31 cellular contexts compared by ENCODE assay signal in the genomic region with DNA sequence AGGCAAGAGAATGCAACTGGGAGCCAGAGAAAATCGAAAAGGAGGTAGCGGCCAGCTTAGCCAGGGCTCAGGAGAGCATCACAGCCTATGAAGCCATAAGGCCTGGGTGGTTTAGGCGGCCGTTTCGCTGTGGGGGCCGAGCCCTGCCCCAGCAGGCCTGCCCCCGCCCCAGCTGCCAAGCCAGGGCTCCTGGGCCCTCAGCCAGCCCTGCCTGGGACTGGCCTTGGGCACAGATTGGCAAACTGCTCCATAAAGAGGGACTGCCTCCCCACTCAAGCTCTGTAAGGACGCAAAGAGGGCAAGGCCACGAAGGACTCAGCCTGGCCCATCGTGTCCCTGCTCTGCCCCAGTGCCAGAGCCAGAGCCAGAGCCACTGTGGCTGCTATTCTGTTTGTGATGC. TPM values are rescaled to one million over a fixed set of nuclear protein-coding genes. Genes with fewer than 3 reads are reported as not detected.
"Had no signal": no experiment of that assay in that cellular context is flagged by ENCODE, and none has a peak within 500 bp of the region (broad histone marks: within the 10 kb centered on the region; RNA-seq: fewer than 3 reads in every experiment).

No MANE protein-coding gene starts in this region.

- H3K4me1 Mint-ChIP-seq: activated CD4-positive, alpha-beta T cell treated with anti-CD3 and anti-CD28 coated beads, Interleukin-2, amount 10 ng/mL, durations not matched to agents 7 days and 5 days; activated CD8-positive, alpha-beta memory T cell treated with anti-CD3 and anti-CD28 coated beads, Interleukin-2, amount 10 ng/mL, durations not matched to agents 7 days and 5 days; activated naive CD8-positive, alpha-beta T cell treated with anti-CD3 and anti-CD28 coated beads, Interleukin-2, amount 50 U/mL, for 24 hours; nephron progenitor cell; stimulated activated memory B cell treated with anti-CD40 and anti-IgM and Interleukin-4, amounts not matched to agents 10 μg/mL and 1 μg/mL and 100 μg/mL, for 72 hours had no signal

- H3K9me3 Mint-ChIP-seq: activated CD4-positive, alpha-beta T cell treated with anti-CD3 and anti-CD28 coated beads, Interleukin-2, amount 10 ng/mL, durations not matched to agents 7 days and 5 days; activated CD8-positive, alpha-beta T cell treated with anti-CD3 and anti-CD28 coated beads for 36 hours; activated naive CD8-positive, alpha-beta T cell treated with anti-CD3 and anti-CD28 coated beads, Interleukin-2, amount 50 U/mL, for 24 hours; activated T-helper 1 cell treated with anti-CD3 and anti-CD28 coated beads, Interleukin-12 subunit alpha, Interleukin-12 subunit beta, Interleukin-2, Interleukin-4 antibody, amounts not matched to agents 30 ng/mL and 10 ng/mL and 1 ng/mL, durations not matched to agents 14 hours and 24 hours and 36 hours; nephron progenitor cell; stimulated activated memory B cell treated with anti-CD40 and anti-IgM and Interleukin-4, amounts not matched to agents 10 μg/mL and 1 μg/mL and 100 μg/mL, for 72 hours; type B pancreatic cell had no signal

- H3K27ac Mint-ChIP-seq: activated CD4-positive, alpha-beta T cell treated with anti-CD3 and anti-CD28 coated beads, Interleukin-2, amount 10 ng/mL, durations not matched to agents 7 days and 5 days; activated CD8-positive, alpha-beta memory T cell treated with anti-CD3 and anti-CD28 coated beads, Interleukin-2, amount 10 ng/mL, durations not matched to agents 7 days and 5 days; activated CD8-positive, alpha-beta T cell treated with anti-CD3 and anti-CD28 coated beads for 36 hours; activated naive CD8-positive, alpha-beta T cell treated with anti-CD3 and anti-CD28 coated beads, Interleukin-2, amount 50 U/mL, for 24 hours; activated T-helper 1 cell treated with anti-CD3 and anti-CD28 coated beads, Interleukin-12 subunit alpha, Interleukin-12 subunit beta, Interleukin-2, Interleukin-4 antibody, amounts not matched to agents 30 ng/mL and 10 ng/mL and 1 ng/mL, durations not matched to agents 14 hours and 24 hours and 36 hours; nephron progenitor cell; stimulated activated memory B cell treated with anti-CD40 and anti-IgM and Interleukin-4, amounts not matched to agents 10 μg/mL and 1 μg/mL and 100 μg/mL, for 72 hours; type B pancreatic cell had no signal

- H3K27me3 ChIP-seq: ascending aorta, brain microvascular endothelial cell, heart left ventricle, vagina had no signal

- DNase-seq: activated CD4-positive, alpha-beta T cell treated with anti-CD3 and anti-CD28 coated beads, Interleukin-2, amount 10 ng/mL, durations not matched to agents 7 days and 5 days; activated CD8-positive, alpha-beta memory T cell treated with anti-CD3 and anti-CD28 coated beads, Interleukin-2, amount 10 ng/mL, durations not matched to agents 7 days and 5 days; activated CD8-positive, alpha-beta T cell treated with anti-CD3 and anti-CD28 coated beads for 36 hours; activated gamma-delta T cell; activated naive CD4-positive, alpha-beta T cell treated with anti-CD3 and anti-CD28 coated beads, Interleukin-2, amount 50 U/mL, for 16 hours; activated naive CD8-positive, alpha-beta T cell treated with anti-CD3 and anti-CD28 coated beads, Interleukin-2, amount 50 U/mL, for 24 hours; activated T-cell treated with anti-CD3 and anti-CD28 coated beads for 4 hours; brain microvascular endothelial cell; cortex of kidney; effector CD4-positive, alpha-beta T cell; heart left ventricle; islet precursor cell; left cardiac atrium; mesenchymal stem cell; mucosa of descending colon; nephron progenitor cell; nucleus accumbens; posterior cingulate gyrus; small intestine; stimulated activated CD4-positive, alpha-beta T cell treated with anti-CD3 and anti-CD28 coated beads, Interleukin-2, amount 100 ng/mL, for 24 hours had no signal

- H3K27me3 Mint-ChIP-seq: activated CD4-positive, alpha-beta T cell treated with anti-CD3 and anti-CD28 coated beads, Interleukin-2, amount 10 ng/mL, durations not matched to agents 7 days and 5 days; activated CD8-positive, alpha-beta memory T cell treated with anti-CD3 and anti-CD28 coated beads, Interleukin-2, amount 10 ng/mL, durations not matched to agents 7 days and 5 days; activated CD8-positive, alpha-beta T cell treated with anti-CD3 and anti-CD28 coated beads for 36 hours; activated naive CD8-positive, alpha-beta T cell treated with anti-CD3 and anti-CD28 coated beads, Interleukin-2, amount 50 U/mL, for 24 hours; stimulated activated memory B cell treated with anti-CD40 and anti-IgM and Interleukin-4, amounts not matched to agents 10 μg/mL and 1 μg/mL and 100 μg/mL, for 72 hours; type B pancreatic cell had no signal

- ATAC-seq: activated CD8-positive, alpha-beta memory T cell treated with anti-CD3 and anti-CD28 coated beads, Interleukin-2, amount 10 ng/mL, durations not matched to agents 7 days and 5 days; activated CD8-positive, alpha-beta T cell treated with anti-CD3 and anti-CD28 coated beads for 36 hours; mucosa of descending colon; sciatic nerve; stimulated activated memory B cell treated with anti-CD40 and anti-IgM and Interleukin-4, amounts not matched to agents 10 μg/mL and 1 μg/mL and 100 μg/mL, for 72 hours had no signal

- H3K4me3 ChIP-seq: ascending aorta, heart left ventricle, mucosa of descending colon, thoracic aorta, vagina had no signal

- H3K4me3 Mint-ChIP-seq: activated CD4-positive, alpha-beta T cell treated with anti-CD3 and anti-CD28 coated beads, Interleukin-2, amount 10 ng/mL, durations not matched to agents 7 days and 5 days; activated CD8-positive, alpha-beta memory T cell treated with anti-CD3 and anti-CD28 coated beads, Interleukin-2, amount 10 ng/mL, durations not matched to agents 7 days and 5 days; activated CD8-positive, alpha-beta T cell treated with anti-CD3 and anti-CD28 coated beads for 36 hours; activated naive CD8-positive, alpha-beta T cell treated with anti-CD3 and anti-CD28 coated beads, Interleukin-2, amount 50 U/mL, for 24 hours; activated T-helper 1 cell treated with anti-CD3 and anti-CD28 coated beads, Interleukin-12 subunit alpha, Interleukin-12 subunit beta, Interleukin-2, Interleukin-4 antibody, amounts not matched to agents 30 ng/mL and 10 ng/mL and 1 ng/mL, durations not matched to agents 14 hours and 24 hours and 36 hours; nephron progenitor cell; stimulated activated memory B cell treated with anti-CD40 and anti-IgM and Interleukin-4, amounts not matched to agents 10 μg/mL and 1 μg/mL and 100 μg/mL, for 72 hours; type B pancreatic cell had no signal

RNA-seq across cellular contexts. Expression of gene ELAVL3, which starts 14.6 kb away (rescaled TPM):
- total RNA-seq: activated CD8-positive, alpha-beta memory T cell treated with anti-CD3 and anti-CD28 coated beads, Interleukin-2, amount 10 ng/mL, durations not matched to agents 7 days and 5 days; activated CD8-positive, alpha-beta T cell treated with anti-CD3 and anti-CD28 coated beads for 36 hours; ascending aorta; epithelial cell of proximal tubule; fibroblast of villous mesenchyme; lower leg skin; thoracic aorta had no signal

RNA-seq across cellular contexts. Expression of gene CNN1, which starts 43.2 kb away (rescaled TPM):
- total RNA-seq: activated CD4-positive, alpha-beta T cell treated with anti-CD3 and anti-CD28 coated beads, Interleukin-2, amount 10 ng/mL, durations not matched to agents 7 days and 5 days; activated CD8-positive, alpha-beta memory T cell treated with anti-CD3 and anti-CD28 coated beads, Interleukin-2, amount 10 ng/mL, durations not matched to agents 7 days and 5 days; activated CD8-positive, alpha-beta T cell treated with anti-CD3 and anti-CD28 coated beads for 36 hours; activated T-helper 1 cell treated with anti-CD3 and anti-CD28 coated beads, Interleukin-12 subunit alpha, Interleukin-12 subunit beta, Interleukin-2, Interleukin-4 antibody, amounts not matched to agents 30 ng/mL and 10 ng/mL and 1 ng/mL, durations not matched to agents 14 hours and 24 hours and 36 hours; T-helper 2 cell treated with Interferon-gamma antibody and Interleukin-4, amounts not matched to agents 100 ng/mL and 5 ng/mL, for 36 hours had no signal
